Comparison of ENCODE assay signal across 24 cellular contexts in the genomic region with DNA sequence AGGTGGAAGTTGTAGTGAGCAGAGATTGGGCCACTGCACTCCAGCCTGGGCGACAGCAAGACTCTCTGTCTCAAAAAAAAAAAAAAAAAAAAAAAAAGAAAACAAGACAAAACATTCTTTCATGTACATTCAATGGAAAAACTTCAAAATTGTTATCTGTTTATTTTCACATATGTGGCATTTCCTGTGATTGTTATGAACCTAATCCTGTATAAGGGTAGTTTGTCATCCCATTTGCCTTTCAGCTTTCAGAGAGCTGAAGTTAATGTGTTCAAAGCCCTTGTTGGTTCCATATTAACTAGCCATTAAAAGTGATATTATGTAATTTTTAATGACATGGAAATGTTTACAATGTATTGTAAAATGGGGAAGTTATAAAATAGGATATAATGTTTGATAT.
"Had no signal": no experiment of that assay in that cellular context is flagged by ENCODE, and none has a peak within 500 bp of the region (broad histone marks: within the 10 kb centered on the region; RNA-seq: fewer than 3 reads in every experiment).

No MANE protein-coding gene starts in this region.

- H3K27ac Mint-ChIP-seq: T-cell had no signal

- DNase-seq: KBM-7, MV-4-11, NCI-H1048, NCI-H1105, NCI-H1417, NCI-H1436 treated with DMSO at 0.1 percent for 48 hours, NCI-H1694, NCI-H187 treated with DMSO at 0.1 percent for 48 hours, NCI-H2029 treated with DMSO at 0.1 percent for 48 hours, NCI-H2171, NCI-H345, NCI-H446 treated with DMSO at 0.1 percent for 48 hours, NCI-H510A treated with DMSO at 0.1 percent for 48 hours, NCI-H526 treated with DMSO at 0.1 percent for 48 hours, NCI-H774, Right ventricle myocardium superior, RPMI8226, SIG-M5, SK-N-SH, SW 1271, T-cell had no signal

- FAIRE-seq: HTR-8/SVneo, RCC 7860 had no signal

- H3K4me2 ChIP-seq: SK-N-SH had no signal

- H3K9me3 ChIP-seq: SK-N-SH had no signal

- H3K27me3 Mint-ChIP-seq: T-cell had no signal

- H3K27ac ChIP-seq: HL-60 had no signal

- H3K9me3 Mint-ChIP-seq: T-cell had no signal

- H3K9ac ChIP-seq: SK-N-SH had no signal

- H3K4me3 Mint-ChIP-seq: T-cell had no signal
